In genomic region chr2:98822301-98823164, GRCh38 we compare ENCODE assay signal across 8 cellular contexts.
DNase-seq lines count a peak whose midpoint lies in the region; ATAC-seq and TF ChIP-seq lines count a peak whose summit lies in the region.

No MANE protein-coding gene starts in this region.

- intact Hi-C loops in heart left ventricle (cut with DNase I), result loop anchor here in 7 of 10 donors (2.0 to 10.0 kb wide), 7 partner anchors 65 to 408 kb away; partner anchors contain the start of gene MGAT4A (in 4 of the 7)
- intact Hi-C loops in uterus (cut with DNase I; ENCODE audit: low total_unique reads), result no loop called here

- TF ChIP-seq CTCF in heart left ventricle (IDR thresholded peaks at IDR 0.05) (peak in 9 of 12 donors; percentile 18 to 54 (median 35)), uterus (IDR thresholded peaks at IDR 0.05) (peak in 1 of 4 experiments; percentile 9)

- H3K27ac ChIP-seq in heart left ventricle (peak overlapping the region; percentile 76 to 98 (median 92)), rectal smooth muscle tissue (ENCODE audit: low read depth, low read length) (no peak overlapping the region), uterus (peak overlapping the region; percentile 62 to 73)

- ATAC-seq in heart left ventricle (peak; percentile 77 to 89 (median 82)), HG02938 (IDR thresholded peaks at IDR 0.05; ENCODE audit: unreplicated experiment) (no peak), GM21423 (IDR thresholded peaks at IDR 0.05; ENCODE audit: unreplicated experiment) (no peak)

- WGBS in heart left ventricle, 4 donors, result 6 to 29% (median 13%) methylated on average over 38 to 117 of the region's 117 CpGs

- DNase-seq in HPDE6-E6E7 (ENCODE audit: extremely low spot score), result peak; percentile 33
- peak in 3 of 4 experiments; percentile 39 to 55 (median 44) for DNase-seq in activated naive CD4-positive, alpha-beta T cell (lab: John Stamatoyannopoulos, UW)
- DNase-seq in heart left ventricle, result peak; percentile 74 to 87 (median 78)
- DNase-seq in uterus, result no peak
- DNase-seq in DMS79 (lab: John Stamatoyannopoulos, UW), result no peak

- H3K4me1 ChIP-seq in heart left ventricle (peaks cover 0 to 59% (median 31%) of the 10 kb centered on the region in 12 donors), rectal smooth muscle tissue (ENCODE audit: control insufficient read depth, insufficient read depth, low read length) (no peaks in the 10 kb centered on the region), uterus (peaks cover 0 to 6% of the 10 kb centered on the region in 2 donors)

- H3K4me3 ChIP-seq in heart left ventricle (peak overlapping the region; percentile 38 to 68 (median 54)), rectal smooth muscle tissue (ENCODE audit: low read length) (peak overlapping the region; percentile 33), uterus (peak overlapping the region; percentile 12 to 20)

- H3K27me3 ChIP-seq in heart left ventricle (peaks cover 0 to 7% (median 0%) of the 10 kb centered on the region in 9 donors), rectal smooth muscle tissue (ENCODE audit: control insufficient read depth, insufficient read depth, low read length) (peaks cover 4% of the 10 kb centered on the region), uterus (no peaks in the 10 kb centered on the region)

- H3K9me3 ChIP-seq in heart left ventricle (no peaks in the 10 kb centered on the region), uterus (no peaks in the 10 kb centered on the region)

- no peaks in the 10 kb centered on the region for H3K36me3 ChIP-seq in heart left ventricle
- H3K36me3 ChIP-seq in rectal smooth muscle tissue (ENCODE audit: control insufficient read depth, insufficient read depth, low read length), result no peaks in the 10 kb centered on the region
- no peaks in the 10 kb centered on the region for H3K36me3 ChIP-seq in uterus

- TF ChIP-seq POLR2A in heart left ventricle (IDR thresholded peaks at IDR 0.05) (peak in 1 of 2 donors; percentile 28), uterus (IDR thresholded peaks at IDR 0.05) (no peak)

- no peak overlapping the region for H3K9ac ChIP-seq in rectal smooth muscle tissue (ENCODE audit: low read length)

Comparison
In these comparisons a context has a peak if more than half of its experiments do, and no peak if none do; other contexts are left out.
1. DNase-seq: peak in HPDE6-E6E7 (single experiment), activated naive CD4-positive, alpha-beta T cell (3 of 4) and heart left ventricle (5 of 5); none in uterus (0 of 2) and DMS79 (single experiment).
2. ATAC-seq: peak in heart left ventricle (4 of 4); none in HG02938 (single experiment) and GM21423 (single experiment).
3. Peak in every context shown above with its lines, with median percentiles within 50 percentile points of each other: H3K4me3 ChIP-seq.